Comparison of ENCODE assay signal across 9 cellular contexts in the genomic region with DNA sequence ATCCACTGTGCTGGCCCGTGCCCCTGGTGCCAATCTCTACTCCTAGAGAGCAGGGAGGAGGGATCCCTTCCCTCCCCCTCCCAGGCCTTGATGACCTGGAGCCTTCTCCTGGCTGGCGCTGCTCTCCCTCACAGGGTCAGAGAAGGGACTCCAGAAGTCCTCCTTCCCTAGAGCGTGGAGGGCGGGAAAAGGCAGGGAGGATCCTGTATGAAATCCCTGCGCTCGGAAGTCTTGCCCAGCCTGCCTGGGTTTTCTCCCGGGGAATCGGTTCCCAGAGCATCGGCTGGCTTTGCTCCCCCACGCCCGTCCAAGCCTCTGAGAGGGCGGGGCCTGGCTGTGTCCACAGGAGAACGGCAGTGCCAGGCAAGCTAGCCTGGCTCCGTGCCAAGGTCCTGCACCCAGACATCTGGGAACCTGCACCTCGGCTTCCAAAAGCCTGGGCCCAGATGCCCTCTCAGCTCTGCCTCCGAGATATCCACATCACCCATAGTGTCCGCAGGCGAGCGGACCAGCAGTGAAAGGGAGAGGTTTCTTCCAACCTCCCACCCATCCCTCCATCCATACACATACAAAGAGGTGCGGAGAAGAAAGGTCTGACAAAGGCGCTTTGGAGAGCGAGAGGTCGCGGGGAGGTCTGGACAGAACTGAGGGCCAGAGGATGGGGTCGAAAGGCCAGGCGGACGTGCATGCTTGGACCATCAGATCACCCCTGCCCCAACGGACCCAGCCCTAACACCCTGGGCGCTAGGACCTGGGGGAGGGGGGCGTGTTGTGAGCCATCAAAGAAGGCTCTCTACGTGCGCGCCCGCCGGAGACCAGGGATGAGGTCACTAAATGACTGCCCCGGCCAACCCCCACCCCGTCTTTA. TPM values are rescaled to one million over a fixed set of nuclear protein-coding genes. Genes with fewer than 3 reads are reported as not detected.
DNase-seq lines count a peak whose midpoint lies in the region; TF ChIP-seq lines count a peak whose summit lies in the region.
"Had no signal": no experiment of that assay in that cellular context is flagged by ENCODE, and none has a peak within 500 bp of the region (broad histone marks: within the 10 kb centered on the region; RNA-seq: fewer than 3 reads in every experiment).

No MANE protein-coding gene starts in this region.

- POLR2A ChIA-PET in PC-9 (lab: Charles Lee; ENCODE audit: unreplicated experiment), result no interaction called here

- no peaks in the 10 kb centered on the region for H3K79me2 ChIP-seq in PC-9 (ENCODE audit: low read depth)

- H3K9ac ChIP-seq in BLaER1 treated with 17β-estradiol and CSF1 and Interleukin-3, amounts not matched to agents 10 nM and 100 nM, result peak overlapping the region in 5 of 11 experiments; percentile 56 to 74 (median 64); a peak in 8 of 22 replicates

- peaks cover 25 to 36% (median 30%) of the 10 kb centered on the region in 10 experiments; a peak in 19 of 20 replicates for H3K4me1 ChIP-seq in BLaER1 treated with 17β-estradiol and CSF1 and Interleukin-3, amounts not matched to agents 10 nM and 100 nM
- H3K4me1 ChIP-seq in esophagus squamous epithelium (peaks cover 23 to 37% (median 32%) of the 10 kb centered on the region in 3 donors), thymus (ENCODE audit: control insufficient read depth, insufficient read depth, low read length) (peaks cover 6% of the 10 kb centered on the region), PC-9 (replicated peaks; ENCODE audit: insufficient read depth) (no peaks in the 10 kb centered on the region)

- H3K4me2 ChIP-seq in BLaER1 treated with 17β-estradiol and CSF1 and Interleukin-3, amounts not matched to agents 10 nM and 100 nM, result peak overlapping the region; percentile 86 to 100 (median 99)
- H3K4me2 ChIP-seq in PC-9, result no peak overlapping the region

- no TSS peak for BruUV-seq in PC-9 (replicated peaks; lab: Mats Ljungman, UMichigan)

- no peaks in the 10 kb centered on the region for H3K9me3 ChIP-seq in BLaER1 treated with 17β-estradiol and CSF1 and Interleukin-3, amounts not matched to agents 10 nM and 100 nM (replicated peaks in 1 of 11)
- H3K9me3 ChIP-seq in esophagus squamous epithelium, result no peaks in the 10 kb centered on the region
- no peaks in the 10 kb centered on the region for H3K9me3 ChIP-seq in thymus (ENCODE audit: control insufficient read depth)
- H3K9me3 ChIP-seq in PC-9 (ENCODE audit: insufficient read depth, low read depth), result no peaks in the 10 kb centered on the region

- no peak overlapping the region for H3K27ac ChIP-seq in BLaER1 treated with 17β-estradiol and CSF1 and Interleukin-3, amounts not matched to agents 10 nM and 100 nM
- H3K27ac ChIP-seq in esophagus squamous epithelium (peak overlapping the region; percentile 72 to 94 (median 87)), thymus (ENCODE audit: low read depth) (no peak overlapping the region), PC-9 (no peak overlapping the region)

- TF ChIP-seq CTCF in esophagus squamous epithelium (IDR thresholded peaks at IDR 0.05) (no peak), PC-9 (conservative IDR thresholded peaks at IDR 0.05) (no peak)

- intact Hi-C loops in esophagus squamous epithelium (cut with DNase I) (no loop called here), PC-9 (cut with micrococcal nuclease; ENCODE audit: unreplicated experiment) (no loop called here)

- peak overlapping the region; percentile 50 to 73 (median 65) for H3K4me3 ChIP-seq in BLaER1 treated with 17β-estradiol and CSF1 and Interleukin-3, amounts not matched to agents 10 nM and 100 nM
- H3K4me3 ChIP-seq in esophagus squamous epithelium (peak overlapping the region; percentile 36 to 81 (median 64)), thymus (ENCODE audit: low read length) (peak overlapping the region; percentile 53), PC-9 (no peak overlapping the region)

- H2AFZ ChIP-seq in PC-9, result no peak overlapping the region

- WGBS in esophagus squamous epithelium, 2 donors, result 4 to 10% methylated on average over 8 to 19 of the region's 37 CpGs
- WGBS in thymus, result 12% methylated on average over 37 of the region's 37 CpGs

- no peak for TF ChIP-seq POLR2A in esophagus squamous epithelium (IDR thresholded peaks at IDR 0.05)

- no peaks in the 10 kb centered on the region for H3K36me3 ChIP-seq in BLaER1 treated with 17β-estradiol and CSF1 and Interleukin-3, amounts not matched to agents 10 nM and 100 nM
- H3K36me3 ChIP-seq in esophagus squamous epithelium (no peaks in the 10 kb centered on the region), thymus (ENCODE audit: control insufficient read depth, insufficient read depth) (no peaks in the 10 kb centered on the region), PC-9 (ENCODE audit: low read depth) (no peaks in the 10 kb centered on the region)

- CTCF ChIA-PET in PC-9 (lab: Charles Lee), result no interaction called here

- peaks cover 38 to 77% (median 67%) of the 10 kb centered on the region in 11 experiments for H3K27me3 ChIP-seq in BLaER1 treated with 17β-estradiol and CSF1 and Interleukin-3, amounts not matched to agents 10 nM and 100 nM
- H3K27me3 ChIP-seq in esophagus squamous epithelium (peaks cover 0 to 67% (median 6%) of the 10 kb centered on the region in 4 donors), thymus (ENCODE audit: control insufficient read depth, insufficient read depth) (peaks cover 48% of the 10 kb centered on the region), PC-9 (ENCODE audit: insufficient read depth, low read depth) (peaks cover 39% of the 10 kb centered on the region)

- no peaks in the 10 kb centered on the region for H3K9me2 ChIP-seq in PC-9 (ENCODE audit: insufficient read depth)

- peaks cover 0 to 24% (median 10%) of the 10 kb centered on the region in 11 experiments; a peak in 12 of 22 replicates for H4K20me1 ChIP-seq in BLaER1 treated with 17β-estradiol and CSF1 and Interleukin-3, amounts not matched to agents 10 nM and 100 nM
- no peaks in the 10 kb centered on the region for H4K20me1 ChIP-seq in PC-9 (ENCODE audit: insufficient read depth)

- H3F3A ChIP-seq in PC-9 (ENCODE audit: insufficient read depth, low read depth), result peaks cover 5% of the 10 kb centered on the region; the same call in 1 of the 2 replicates

- DNase-seq in KBM-7 (peak; percentile 38), esophagus squamous epithelium (lab: John Stamatoyannopoulos, UW) (no peak), mucosa of gallbladder (ENCODE audit: low spot score) (peak; percentile 56), NOMO-1 (lab: John Stamatoyannopoulos, UW; ENCODE audit: unreplicated experiment in 2 of 2) (no peak), PC-9 (no peak)
- peak; percentile 64 for DNase-seq in activated T-cell treated with anti-CD3 and anti-CD28 coated beads, Interleukin-2, amount 50 U/mL, for 1 hour

- in situ Hi-C loops in KBM-7 (cut with MboI; ENCODE audit: low pct_unique_long_range_greater_than_20kb, low sequenced_read_pairs), result no loop called here

RNA-seq across cellular contexts. Expression of gene MPP2, which starts 1.1 kb away (rescaled TPM):
- total RNA-seq in esophagus squamous epithelium, result 1 to 10 TPM in 1 of 4 donors, under 1 TPM in 3; 0.18 to 3.6 (median 0.54) TPM
- total RNA-seq in mucosa of gallbladder, result 7.0 TPM
- 0.87 TPM for polyA plus RNA-seq in thymus
- 5.6 and 8.6 TPM in 2 replicates for total RNA-seq in PC-9 (2021)

RNA-seq across cellular contexts. Expression of gene PPY, which starts 36.1 kb away (rescaled TPM):
- total RNA-seq in esophagus squamous epithelium (not detected), mucosa of gallbladder (not detected), PC-9 (2021) (not detected in 2 replicates)
- 0.71 TPM for polyA plus RNA-seq in thymus
- total RNA-seq: lung microvascular endothelial cell had no signal

RNA-seq across cellular contexts. Expression of gene PYY, which starts 47.5 kb away (rescaled TPM):
- not detected for total RNA-seq in esophagus squamous epithelium
- not detected for total RNA-seq in mucosa of gallbladder
- polyA plus RNA-seq in thymus, result 6.8 TPM
- total RNA-seq in PC-9 (2021), result not detected in 2 replicates
- total RNA-seq: lung microvascular endothelial cell had no signal

RNA-seq across cellular contexts. Expression of gene CD300LG, which starts 59.2 kb away (rescaled TPM):
- 1 to 10 TPM in 2 of 4 donors, under 1 TPM in 2; 0.30 to 2.3 (median 0.94) TPM for total RNA-seq in esophagus squamous epithelium
- 1.5 TPM for total RNA-seq in mucosa of gallbladder
- polyA plus RNA-seq in thymus, result 5.7 TPM
- not detected in 2 replicates for total RNA-seq in PC-9 (2021)
- total RNA-seq: lung microvascular endothelial cell had no signal

Comparison
In these comparisons a context has a peak if more than half of its experiments do, and no peak if none do; other contexts are left out.
1. H3K27ac ChIP-seq: peak in esophagus squamous epithelium (4 of 4); none in BLaER1 treated with 17β-estradiol and CSF1 and Interleukin-3, amounts not matched to agents 10 nM and 100 nM (0 of 11), thymus (single experiment) and PC-9 (single experiment).
2. DNase-seq: peak in KBM-7 (single experiment), activated T-cell treated with anti-CD3 and anti-CD28 coated beads, Interleukin-2, amount 50 U/mL, for 1 hour (single experiment) and mucosa of gallbladder (single experiment); none in esophagus squamous epithelium (single experiment), NOMO-1 (0 of 2) and PC-9 (0 of 2).